ENCODE assay signal across 17 cellular contexts in the genomic region with DNA sequence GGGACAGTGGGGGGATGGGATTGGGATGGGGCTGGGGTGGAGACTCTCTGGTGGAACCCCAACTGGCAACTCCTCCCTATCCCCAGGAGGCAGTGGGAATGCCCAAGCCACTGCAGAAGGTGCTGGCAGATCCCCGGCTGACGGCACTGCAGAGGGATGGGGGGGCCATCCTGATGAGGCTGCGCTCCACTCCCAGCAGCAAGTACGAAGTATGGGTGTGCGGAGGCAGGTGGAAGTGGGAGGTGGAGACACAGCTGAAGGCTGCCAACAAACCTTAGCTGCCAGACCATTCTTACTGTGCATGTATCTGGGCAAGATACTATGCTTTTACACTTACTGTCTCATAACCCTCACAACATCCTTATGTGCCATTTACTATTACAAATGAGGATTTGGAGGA. TPM values are rescaled to one million over a fixed set of nuclear protein-coding genes. Genes with fewer than 3 reads are reported as not detected.
A peak's percentile ranks its signal among the peaks of the same experiment; 100 is the strongest.
DNase-seq lines count a peak whose midpoint lies in the region; ATAC-seq, FAIRE-seq and TF ChIP-seq lines count a peak whose summit lies in the region.
"Had no signal": no experiment of that assay in that cellular context is flagged by ENCODE, and none has a peak within 500 bp of the region (broad histone marks: within the 10 kb centered on the region; RNA-seq: fewer than 3 reads in every experiment).

No MANE protein-coding gene starts in this region.

- H3K27ac ChIP-seq in HepG2 (ENCODE audit: extremely low read length, insufficient read depth, low read length) (no peak overlapping the region), right lobe of liver (no peak overlapping the region), smooth muscle cell (ENCODE audit: low read depth) (peak overlapping the region; percentile 15), PC-9 (no peak overlapping the region)
- H3K27ac ChIP-seq: 22Rv1, BLaER1, GM23248 had no signal

- H4K20me1 ChIP-seq in HepG2 (ENCODE audit: insufficient read depth, low read length), result no peaks in the 10 kb centered on the region
- H4K20me1 ChIP-seq in smooth muscle cell (ENCODE audit: low read depth), result peaks cover 66% of the 10 kb centered on the region
- H4K20me1 ChIP-seq in PC-9 (ENCODE audit: insufficient read depth), result no peaks in the 10 kb centered on the region
- H4K20me1 ChIP-seq: BLaER1 had no signal

- H3K4me3 ChIP-seq in HepG2 (replicated peaks in 1 of 3; ENCODE audit: insufficient read depth in 1 of 3, low read depth in 2 of 3, low read length in 3 of 3) (no peak overlapping the region), right lobe of liver (no peak overlapping the region), smooth muscle cell (no peak overlapping the region), PC-9 (no peak overlapping the region)
- H3K4me3 ChIP-seq: BLaER1, GM23248 had no signal

- TF ChIP-seq POLR2A in HepG2 (IDR thresholded peaks at IDR 0.05; ENCODE audit: insufficient read depth in 1 of 2, low read depth in 2 of 2, low read length in 2 of 2) (no peak), right lobe of liver (IDR thresholded peaks at IDR 0.05) (no peak)

- peaks cover 47 to 72% of the 10 kb centered on the region in 2 experiments for H3K36me3 ChIP-seq in HepG2 (replicated peaks in 1 of 2; ENCODE audit: control insufficient read depth in 1 of 2, insufficient read depth in 2 of 2, low read length in 2 of 2)
- peaks cover 0 to 62% (median 27%) of the 10 kb centered on the region in 4 donors for H3K36me3 ChIP-seq in right lobe of liver
- H3K36me3 ChIP-seq in smooth muscle cell (ENCODE audit: low read depth), result peaks cover 10% of the 10 kb centered on the region
- no peaks in the 10 kb centered on the region for H3K36me3 ChIP-seq in PC-9 (ENCODE audit: low read depth)

- H2AFZ ChIP-seq in HepG2 (ENCODE audit: low read length) (no peak overlapping the region), smooth muscle cell (ENCODE audit: low read depth) (no peak overlapping the region), PC-9 (no peak overlapping the region)
- H2AFZ ChIP-seq: GM23248 had no signal

- ATAC-seq in HepG2 (no peak), right lobe of liver (no peak)

- H3K27me3 ChIP-seq in HepG2 (ENCODE audit: control insufficient read depth in 1 of 2, insufficient read depth in 2 of 2, low read length in 2 of 2), result no peaks in the 10 kb centered on the region
- H3K27me3 ChIP-seq in right lobe of liver, result no peaks in the 10 kb centered on the region
- no peaks in the 10 kb centered on the region for H3K27me3 ChIP-seq in smooth muscle cell (ENCODE audit: low read depth)
- no peaks in the 10 kb centered on the region for H3K27me3 ChIP-seq in PC-9 (ENCODE audit: insufficient read depth, low read depth)
- H3K27me3 ChIP-seq: BLaER1 had no signal

- no TSS peak for BruUV-seq in HepG2 (replicated peaks; lab: Mats Ljungman, UMichigan)
- no TSS peak for BruUV-seq in PC-9 (replicated peaks; lab: Mats Ljungman, UMichigan)

- CTCF ChIA-PET in HepG2 (lab: Yijun Ruan, JAX; ENCODE audit: low intra/inter-chr PET ratio, low total read pairs) (no interaction called here), PC-9 (lab: Charles Lee) (interaction anchor here (0.6 kb wide), 1 partner anchor 12 kb away, joined by 4 read pairs; no protein-coding TSS in a partner anchor)

- H3K4me2 ChIP-seq in HepG2 (ENCODE audit: low read depth, low read length) (no peak overlapping the region), smooth muscle cell (no peak overlapping the region), PC-9 (no peak overlapping the region)
- H3K4me2 ChIP-seq: BLaER1 had no signal

- H3K9ac ChIP-seq in HepG2 (ENCODE audit: insufficient read depth, low read depth, low read length) (no peak overlapping the region), smooth muscle cell (ENCODE audit: low read depth) (no peak overlapping the region)
- H3K9ac ChIP-seq: BLaER1, GM23248 had no signal

- DNase-seq in HepG2 (ENCODE audit: low spot score) (no peak), right lobe of liver (no peak), frontal cortex (ENCODE audit: low spot score in 2 of 2) (peak; percentile 35 to 59), smooth muscle cell (lab: John Stamatoyannopoulos, UW; ENCODE audit: unreplicated experiment) (no peak), OCI-M2 (lab: John Stamatoyannopoulos, UW; ENCODE audit: unreplicated experiment) (no peak), PC-9 (no peak), NCI-H1694 (lab: John Stamatoyannopoulos, UW) (no peak)
- DNase-seq: Caco-2; CD8-positive, alpha-beta memory T cell; DND-41; GF-D8; GM23248; H7 had no signal

- TF ChIP-seq RAD21 in HepG2 (CRISPR knock-in tag; IDR thresholded peaks at IDR 0.05), result no peak

- H3K9me3 ChIP-seq in HepG2 (ENCODE audit: low read length) (no peaks in the 10 kb centered on the region), right lobe of liver (no peaks in the 10 kb centered on the region), smooth muscle cell (replicated peaks; ENCODE audit: low read depth) (no peaks in the 10 kb centered on the region), PC-9 (ENCODE audit: insufficient read depth, low read depth) (no peaks in the 10 kb centered on the region)
- H3K9me3 ChIP-seq: BLaER1, Caco-2 had no signal

- POLR2A ChIA-PET in HepG2 (lab: Yijun Ruan, JAX) (interaction anchor here (0.6 to 1.6 kb wide), 3 partner anchors 9 to 16 kb away, joined by 3 to 4 read pairs (median 3); no protein-coding TSS in a partner anchor), PC-9 (lab: Charles Lee; ENCODE audit: unreplicated experiment) (no interaction called here)

- FAIRE-seq in HepG2 (lab: Jason Lieb, UNC) (no peak), frontal cortex (lab: Jason Lieb, UNC) (no peak)
- FAIRE-seq: HTR-8/SVneo had no signal

- TF ChIP-seq CTCF in HepG2 (CRISPR knock-in tag; IDR thresholded peaks at IDR 0.05) (no peak), right lobe of liver (IDR thresholded peaks at IDR 0.05) (no peak), smooth muscle cell (IDR thresholded peaks at IDR 0.05; ENCODE audit: borderline replicate concordance, insufficient read depth, poor library complexity, severe bottlenecking) (no peak), PC-9 (conservative IDR thresholded peaks at IDR 0.05) (no peak)

- no peaks in the 10 kb centered on the region for H3K9me2 ChIP-seq in PC-9 (ENCODE audit: insufficient read depth)

- in situ Hi-C loops in HepG2 (cut with HindIII; ENCODE audit: extremely low pct_ligation_motif_present, low pct_unique_long_range_greater_than_20kb), result no loop called here

- H3K79me2 ChIP-seq in HepG2 (ENCODE audit: insufficient read depth, low read length) (no peaks in the 10 kb centered on the region), smooth muscle cell (ENCODE audit: low read depth) (peaks cover 50% of the 10 kb centered on the region), PC-9 (ENCODE audit: low read depth) (no peaks in the 10 kb centered on the region)

- H3K4me1 ChIP-seq in HepG2 (ENCODE audit: insufficient read depth, low read length), result peaks cover 7% of the 10 kb centered on the region; the same call in 1 of the 2 replicates
- peaks cover 0 to 1% (median 0%) of the 10 kb centered on the region in 4 donors for H3K4me1 ChIP-seq in right lobe of liver
- H3K4me1 ChIP-seq in smooth muscle cell (ENCODE audit: low read depth), result no peaks in the 10 kb centered on the region
- H3K4me1 ChIP-seq in PC-9 (replicated peaks; ENCODE audit: insufficient read depth), result no peaks in the 10 kb centered on the region
- H3K4me1 ChIP-seq: Caco-2 had no signal

- intact Hi-C loops in HepG2 (cut with micrococcal nuclease; ENCODE audit: unreplicated experiment), result no loop called here
- intact Hi-C loops in right lobe of liver (cut with DNase I), result no loop called here
- intact Hi-C loops in PC-9 (cut with micrococcal nuclease; ENCODE audit: unreplicated experiment), result no loop called here

- 91% methylated on average over 5 of the region's 5 CpGs for WGBS in HepG2 (ENCODE audit: low lambda C conversion rate)
- 100% methylated on average over 2 of the region's 5 CpGs for WGBS in right lobe of liver (ENCODE audit: insufficient coverage, low coverage, low lambda C conversion rate, missing lambda C conversion rate)
- 96% methylated on average over 5 of the region's 5 CpGs for WGBS in smooth muscle cell (ENCODE audit: low lambda C conversion rate)

- H3F3A ChIP-seq in smooth muscle cell (ENCODE audit: low read depth) (peaks cover 38% of the 10 kb centered on the region), PC-9 (ENCODE audit: insufficient read depth, low read depth) (no peaks in the 10 kb centered on the region)

- TF ChIP-seq EP300 in HepG2 (IDR thresholded peaks at IDR 0.05; ENCODE audit: low read depth in 2 of 2, low read length in 2 of 2), result no peak
- TF ChIP-seq EP300 in HepG2 (CRISPR knock-in tag; IDR thresholded peaks at IDR 0.05; ENCODE audit: borderline replicate concordance), result no peak

RNA-seq across cellular contexts. Expression of gene ARHGEF40, which starts 8.2 kb away (rescaled TPM):
- total RNA-seq in HepG2 (2016; rRNA removed; fragmentation: Illumina TruSeq; extraction: Trizol), result 18.5 and 28.1 TPM in 2 replicates
- 5.0 and 7.1 TPM in 2 replicates for total RNA-seq in HepG2 (2016; cell fraction: cytosol; rRNA removed; fragmentation: Illumina TruSeq; extraction: Trizol; ENCODE audit: low read depth)
- total RNA-seq in HepG2 (2016; cell fraction: insoluble cytoplasmic fraction; rRNA removed; fragmentation: Illumina TruSeq; extraction: Trizol), result 15.0 and 26.8 TPM in 2 replicates
- total RNA-seq in HepG2 (2016; cell fraction: membrane; rRNA removed; fragmentation: Illumina TruSeq; extraction: Trizol), result 8.4 and 8.6 TPM in 2 replicates
- 32.3 and 36.7 TPM in 2 replicates for total RNA-seq in HepG2 (2016; cell fraction: nucleus; rRNA removed; fragmentation: Illumina TruSeq; extraction: Trizol)
- polyA plus RNA-seq in HepG2 (2011; rRNA removed), result 78.1 and 97.1 TPM in 2 replicates
- 47.9 and 68.0 TPM in 2 replicates for polyA plus RNA-seq in HepG2 (2011; cell fraction: cytosol; rRNA removed)
- 243 and 248 TPM in 2 replicates for polyA plus RNA-seq in HepG2 (2011; cell fraction: nucleus; rRNA removed)
- polyA plus RNA-seq in HepG2 (2012), result 34.1 and 49.5 TPM in 2 replicates
- polyA plus RNA-seq in HepG2 (2016; cell fraction: cytosol; fragmentation: Illumina TruSeq; extraction: Trizol; ENCODE audit: low read depth), result 2.9 and 3.7 TPM in 2 replicates
- 13.8 and 18.7 TPM in 2 replicates for polyA plus RNA-seq in HepG2 (2016; cell fraction: insoluble cytoplasmic fraction; fragmentation: Illumina TruSeq; extraction: Trizol; ENCODE audit: low read depth)
- polyA plus RNA-seq in HepG2 (2016; cell fraction: membrane; fragmentation: Illumina TruSeq; extraction: Trizol; ENCODE audit: low read depth), result 5.9 and 7.3 TPM in 2 replicates
- polyA plus RNA-seq in HepG2 (2016; cell fraction: nucleus; fragmentation: Illumina TruSeq; extraction: Trizol; ENCODE audit: insufficient read depth, low read depth), result 69.4 and 77.3 TPM in 2 replicates
- polyA minus RNA-seq in HepG2 (2011; rRNA and poly(A)+ RNA removed; ENCODE audit: low replicate concordance), result 29.6 and 155 TPM in 2 replicates
- 32.6 and 33.5 TPM in 2 replicates for polyA minus RNA-seq in HepG2 (2011; cell fraction: cytosol; rRNA and poly(A)+ RNA removed)
- 71.0 and 71.2 TPM in 2 replicates for polyA minus RNA-seq in HepG2 (2011; cell fraction: nucleus; rRNA and poly(A)+ RNA removed)
- 10 to 100 TPM; 17.1 to 35.8 (median 25.1) TPM for total RNA-seq in right lobe of liver
- 11.4 TPM for total RNA-seq in frontal cortex
- total RNA-seq in smooth muscle cell, result 53.1 and 74.4 TPM in 2 replicates
- 67.8 and 73.5 TPM in 2 replicates for polyA plus RNA-seq in smooth muscle cell
- total RNA-seq in PC-9 (2021), result 12.7 and 13.0 TPM in 2 replicates

RNA-seq across cellular contexts. Expression of gene ZNF219, which starts 20.2 kb away (rescaled TPM):
- total RNA-seq in HepG2 (2016; rRNA removed; fragmentation: Illumina TruSeq; extraction: Trizol), result 21.0 and 36.6 TPM in 2 replicates
- 20.7 and 21.8 TPM in 2 replicates for total RNA-seq in HepG2 (2016; cell fraction: cytosol; rRNA removed; fragmentation: Illumina TruSeq; extraction: Trizol; ENCODE audit: low read depth)
- 19.3 and 35.8 TPM in 2 replicates for total RNA-seq in HepG2 (2016; cell fraction: insoluble cytoplasmic fraction; rRNA removed; fragmentation: Illumina TruSeq; extraction: Trizol)
- 53.1 and 55.3 TPM in 2 replicates for total RNA-seq in HepG2 (2016; cell fraction: membrane; rRNA removed; fragmentation: Illumina TruSeq; extraction: Trizol)
- total RNA-seq in HepG2 (2016; cell fraction: nucleus; rRNA removed; fragmentation: Illumina TruSeq; extraction: Trizol), result 26.4 and 33.6 TPM in 2 replicates
- polyA plus RNA-seq in HepG2 (2011; rRNA removed), result 34.5 and 42.2 TPM in 2 replicates
- polyA plus RNA-seq in HepG2 (2011; cell fraction: cytosol; rRNA removed), result 26.6 and 62.4 TPM in 2 replicates
- polyA plus RNA-seq in HepG2 (2011; cell fraction: nucleus; rRNA removed), result 171 and 203 TPM in 2 replicates
- 21.1 and 23.1 TPM in 2 replicates for polyA plus RNA-seq in HepG2 (2012)
- polyA plus RNA-seq in HepG2 (2016; cell fraction: cytosol; fragmentation: Illumina TruSeq; extraction: Trizol; ENCODE audit: low read depth), result 37.9 and 42.6 TPM in 2 replicates
- 34.5 and 39.2 TPM in 2 replicates for polyA plus RNA-seq in HepG2 (2016; cell fraction: insoluble cytoplasmic fraction; fragmentation: Illumina TruSeq; extraction: Trizol; ENCODE audit: low read depth)
- polyA plus RNA-seq in HepG2 (2016; cell fraction: membrane; fragmentation: Illumina TruSeq; extraction: Trizol; ENCODE audit: low read depth), result 72.9 and 82.3 TPM in 2 replicates
- 76.4 and 80.2 TPM in 2 replicates for polyA plus RNA-seq in HepG2 (2016; cell fraction: nucleus; fragmentation: Illumina TruSeq; extraction: Trizol; ENCODE audit: insufficient read depth, low read depth)
- 41.2 and 86.7 TPM in 2 replicates for polyA minus RNA-seq in HepG2 (2011; rRNA and poly(A)+ RNA removed; ENCODE audit: low replicate concordance)
- polyA minus RNA-seq in HepG2 (2011; cell fraction: cytosol; rRNA and poly(A)+ RNA removed), result 20.3 and 21.8 TPM in 2 replicates
- polyA minus RNA-seq in HepG2 (2011; cell fraction: nucleus; rRNA and poly(A)+ RNA removed), result 61.3 and 63.0 TPM in 2 replicates
- total RNA-seq in right lobe of liver, result 10 to 100 TPM in 2 of 6 experiments, 1 to 10 TPM in 4; 6.9 to 20.6 (median 9.3) TPM
- total RNA-seq in frontal cortex, result 6.9 TPM
- 10.0 and 15.2 TPM in 2 replicates for total RNA-seq in smooth muscle cell
- polyA plus RNA-seq in smooth muscle cell, result 8.8 and 12.6 TPM in 2 replicates
- 23.0 and 25.3 TPM in 2 replicates for total RNA-seq in PC-9 (2021)

RNA-seq across cellular contexts. Expression of gene RNASE8, which starts 20.7 kb away (rescaled TPM):
- not detected in 2 replicates for total RNA-seq in HepG2 (2016; rRNA removed; fragmentation: Illumina TruSeq; extraction: Trizol)
- not detected in 2 replicates for total RNA-seq in HepG2 (2016; cell fraction: cytosol; rRNA removed; fragmentation: Illumina TruSeq; extraction: Trizol; ENCODE audit: low read depth)
- not detected in 2 replicates for total RNA-seq in HepG2 (2016; cell fraction: insoluble cytoplasmic fraction; rRNA removed; fragmentation: Illumina TruSeq; extraction: Trizol)
- not detected in 2 replicates for total RNA-seq in HepG2 (2016; cell fraction: membrane; rRNA removed; fragmentation: Illumina TruSeq; extraction: Trizol)
- not detected in 2 replicates for total RNA-seq in HepG2 (2016; cell fraction: nucleus; rRNA removed; fragmentation: Illumina TruSeq; extraction: Trizol)
- not detected in 2 replicates for polyA plus RNA-seq in HepG2 (2011; rRNA removed)
- not detected in 2 replicates for polyA plus RNA-seq in HepG2 (2011; cell fraction: cytosol; rRNA removed)
- polyA plus RNA-seq in HepG2 (2011; cell fraction: nucleus; rRNA removed), result not detected in 2 replicates
- polyA plus RNA-seq in HepG2 (2012), result not detected in 2 replicates
- polyA plus RNA-seq in HepG2 (2016; cell fraction: cytosol; fragmentation: Illumina TruSeq; extraction: Trizol; ENCODE audit: low read depth), result not detected in 2 replicates
- polyA plus RNA-seq in HepG2 (2016; cell fraction: insoluble cytoplasmic fraction; fragmentation: Illumina TruSeq; extraction: Trizol; ENCODE audit: low read depth), result not detected in 2 replicates
- polyA plus RNA-seq in HepG2 (2016; cell fraction: membrane; fragmentation: Illumina TruSeq; extraction: Trizol; ENCODE audit: low read depth), result not detected in 2 replicates
- polyA plus RNA-seq in HepG2 (2016; cell fraction: nucleus; fragmentation: Illumina TruSeq; extraction: Trizol; ENCODE audit: insufficient read depth, low read depth), result not detected in 2 replicates
- polyA minus RNA-seq in HepG2 (2011; rRNA and poly(A)+ RNA removed; ENCODE audit: low replicate concordance), result not detected in 2 replicates
- not detected in 2 replicates for polyA minus RNA-seq in HepG2 (2011; cell fraction: cytosol; rRNA and poly(A)+ RNA removed)
- polyA minus RNA-seq in HepG2 (2011; cell fraction: nucleus; rRNA and poly(A)+ RNA removed), result not detected in 2 replicates
- total RNA-seq in right lobe of liver, result not detected
- not detected for total RNA-seq in frontal cortex
- total RNA-seq in smooth muscle cell, result not detected in 2 replicates
- not detected in 2 replicates for polyA plus RNA-seq in smooth muscle cell
- total RNA-seq in PC-9 (2021), result not detected in 2 replicates
- total RNA-seq: A673; Caco-2; CD8-positive, alpha-beta memory T cell; GM23248; H7 had no signal
- polyA plus RNA-seq: CD8-positive, alpha-beta memory T cell; GM23248 had no signal

RNA-seq across cellular contexts. Expression of gene TMEM253, which starts 22.6 kb away (rescaled TPM):
- total RNA-seq in HepG2 (2016; rRNA removed; fragmentation: Illumina TruSeq; extraction: Trizol), result 0.29 TPM in 1 of 2 replicates, not detected in the other
- total RNA-seq in HepG2 (2016; cell fraction: cytosol; rRNA removed; fragmentation: Illumina TruSeq; extraction: Trizol; ENCODE audit: low read depth), result 0.20 TPM in 1 of 2 replicates, not detected in the other
- total RNA-seq in HepG2 (2016; cell fraction: insoluble cytoplasmic fraction; rRNA removed; fragmentation: Illumina TruSeq; extraction: Trizol), result 0.16 and 0.17 TPM in 2 replicates
- 0.21 and 0.25 TPM in 2 replicates for total RNA-seq in HepG2 (2016; cell fraction: membrane; rRNA removed; fragmentation: Illumina TruSeq; extraction: Trizol)
- 0.60 and 0.68 TPM in 2 replicates for total RNA-seq in HepG2 (2016; cell fraction: nucleus; rRNA removed; fragmentation: Illumina TruSeq; extraction: Trizol)
- polyA plus RNA-seq in HepG2 (2011; rRNA removed), result 0.45 and 0.65 TPM in 2 replicates
- polyA plus RNA-seq in HepG2 (2011; cell fraction: cytosol; rRNA removed), result 0.19 and 0.23 TPM in 2 replicates
- 1.1 and 2.0 TPM in 2 replicates for polyA plus RNA-seq in HepG2 (2011; cell fraction: nucleus; rRNA removed)
- polyA plus RNA-seq in HepG2 (2012), result 0.66 and 0.69 TPM in 2 replicates
- polyA plus RNA-seq in HepG2 (2016; cell fraction: cytosol; fragmentation: Illumina TruSeq; extraction: Trizol; ENCODE audit: low read depth), result 0.52 and 0.61 TPM in 2 replicates
- polyA plus RNA-seq in HepG2 (2016; cell fraction: insoluble cytoplasmic fraction; fragmentation: Illumina TruSeq; extraction: Trizol; ENCODE audit: low read depth), result 0.40 and 0.95 TPM in 2 replicates
- 0.92 and 1.2 TPM in 2 replicates for polyA plus RNA-seq in HepG2 (2016; cell fraction: membrane; fragmentation: Illumina TruSeq; extraction: Trizol; ENCODE audit: low read depth)
- polyA plus RNA-seq in HepG2 (2016; cell fraction: nucleus; fragmentation: Illumina TruSeq; extraction: Trizol; ENCODE audit: insufficient read depth, low read depth), result 0.88 and 0.92 TPM in 2 replicates
- polyA minus RNA-seq in HepG2 (2011; rRNA and poly(A)+ RNA removed; ENCODE audit: low replicate concordance), result 1.0 and 3.5 TPM in 2 replicates
- not detected in 2 replicates for polyA minus RNA-seq in HepG2 (2011; cell fraction: cytosol; rRNA and poly(A)+ RNA removed)
- 1.3 TPM in 1 of 2 replicates, not detected in the other for polyA minus RNA-seq in HepG2 (2011; cell fraction: nucleus; rRNA and poly(A)+ RNA removed)
- total RNA-seq in right lobe of liver, result 1 to 10 TPM in 1 of 6 experiments, under 1 TPM in 3, not detected in 2; 0.20 to 1.2 (median 0.38) TPM
- total RNA-seq in frontal cortex, result not detected
- total RNA-seq in smooth muscle cell, result 1.0 TPM in 1 of 2 replicates, not detected in the other
- 0.41 TPM in 1 of 2 replicates, not detected in the other for polyA plus RNA-seq in smooth muscle cell
- total RNA-seq in PC-9 (2021), result 0.35 and 1.4 TPM in 2 replicates
- total RNA-seq: CD8-positive, alpha-beta memory T cell had no signal
- polyA plus RNA-seq: CD8-positive, alpha-beta memory T cell; GM23248 had no signal

RNA-seq across cellular contexts. Expression of gene RNASE7, which starts 36.1 kb away (rescaled TPM):
- total RNA-seq in HepG2 (2016; rRNA removed; fragmentation: Illumina TruSeq; extraction: Trizol), result not detected in 2 replicates
- total RNA-seq in HepG2 (2016; cell fraction: cytosol; rRNA removed; fragmentation: Illumina TruSeq; extraction: Trizol; ENCODE audit: low read depth), result not detected in 2 replicates
- not detected in 2 replicates for total RNA-seq in HepG2 (2016; cell fraction: insoluble cytoplasmic fraction; rRNA removed; fragmentation: Illumina TruSeq; extraction: Trizol)
- total RNA-seq in HepG2 (2016; cell fraction: membrane; rRNA removed; fragmentation: Illumina TruSeq; extraction: Trizol), result not detected in 2 replicates
- not detected in 2 replicates for total RNA-seq in HepG2 (2016; cell fraction: nucleus; rRNA removed; fragmentation: Illumina TruSeq; extraction: Trizol)
- 0.04 and 0.17 TPM in 2 replicates for polyA plus RNA-seq in HepG2 (2011; rRNA removed)
- 0.04 and 0.06 TPM in 2 replicates for polyA plus RNA-seq in HepG2 (2011; cell fraction: cytosol; rRNA removed)
- 0.23 and 0.42 TPM in 2 replicates for polyA plus RNA-seq in HepG2 (2011; cell fraction: nucleus; rRNA removed)
- polyA plus RNA-seq in HepG2 (2012), result 0.41 and 1.6 TPM in 2 replicates
- polyA plus RNA-seq in HepG2 (2016; cell fraction: cytosol; fragmentation: Illumina TruSeq; extraction: Trizol; ENCODE audit: low read depth), result not detected in 2 replicates
- not detected in 2 replicates for polyA plus RNA-seq in HepG2 (2016; cell fraction: insoluble cytoplasmic fraction; fragmentation: Illumina TruSeq; extraction: Trizol; ENCODE audit: low read depth)
- not detected in 2 replicates for polyA plus RNA-seq in HepG2 (2016; cell fraction: membrane; fragmentation: Illumina TruSeq; extraction: Trizol; ENCODE audit: low read depth)
- not detected in 2 replicates for polyA plus RNA-seq in HepG2 (2016; cell fraction: nucleus; fragmentation: Illumina TruSeq; extraction: Trizol; ENCODE audit: insufficient read depth, low read depth)
- polyA minus RNA-seq in HepG2 (2011; rRNA and poly(A)+ RNA removed; ENCODE audit: low replicate concordance), result not detected in 2 replicates
- not detected in 2 replicates for polyA minus RNA-seq in HepG2 (2011; cell fraction: cytosol; rRNA and poly(A)+ RNA removed)
- polyA minus RNA-seq in HepG2 (2011; cell fraction: nucleus; rRNA and poly(A)+ RNA removed), result not detected in 2 replicates
- under 1 TPM in 3 of 6 experiments, not detected in 3; 0.18 to 0.31 (median 0.22) TPM for total RNA-seq in right lobe of liver
- not detected for total RNA-seq in frontal cortex
- 1.4 and 4.1 TPM in 2 replicates for total RNA-seq in smooth muscle cell
- polyA plus RNA-seq in smooth muscle cell, result 0.66 and 0.93 TPM in 2 replicates
- total RNA-seq in PC-9 (2021), result not detected in 2 replicates
- total RNA-seq: A673; Caco-2; CD8-positive, alpha-beta memory T cell; GM23248; H7 had no signal
- polyA plus RNA-seq: CD8-positive, alpha-beta memory T cell; GM23248 had no signal

Comparison
In these comparisons a context has a peak if more than half of its experiments do, and no peak if none do; other contexts are left out.
1. DNase-seq: peak in frontal cortex (2 of 2); none in HepG2 (single experiment), right lobe of liver (0 of 3), smooth muscle cell (single experiment), OCI-M2 (single experiment), PC-9 (0 of 2) and NCI-H1694 (single experiment).